ENCODE assay signal across 17 cellular contexts in genomic region chr1:206524739-206525364, GRCh38. TPM values are rescaled to one million over a fixed set of nuclear protein-coding genes. Genes with fewer than 3 reads are reported as not detected.
DNase-seq lines count a peak whose midpoint lies in the region; ATAC-seq, FAIRE-seq and TF ChIP-seq lines count a peak whose summit lies in the region.
"Had no signal": no experiment of that assay in that cellular context is flagged by ENCODE, and none has a peak within 500 bp of the region (broad histone marks: within the 10 kb centered on the region; RNA-seq: fewer than 3 reads in every experiment).

No MANE protein-coding gene starts in this region.

- H3K4me3 Mint-ChIP-seq in activated T-helper 1 cell treated with anti-CD3 and anti-CD28 coated beads, Interleukin-12 subunit alpha, Interleukin-12 subunit beta, Interleukin-2, Interleukin-4 antibody, amounts not matched to agents 30 ng/mL and 10 ng/mL and 1 ng/mL, durations not matched to agents 14 hours and 24 hours and 36 hours = no peak overlapping the region
- no peak overlapping the region for H3K4me3 Mint-ChIP-seq in memory B cell
- no peak overlapping the region for H3K4me3 Mint-ChIP-seq in Caco-2 (ENCODE audit: unreplicated experiment)
- H3K4me3 Mint-ChIP-seq: brain had no signal

- POLR2A ChIA-PET in HEK293 (lab: Yijun Ruan, JAX) (no interaction called here), HepG2 (lab: Yijun Ruan, JAX) (no interaction called here), Caco-2 (lab: Charles Lee) (no interaction called here)

- no peak overlapping the region for H2AFZ ChIP-seq in HepG2 (ENCODE audit: low read length)

- no TSS peak for BruUV-seq in HepG2 (replicated peaks; lab: Mats Ljungman, UMichigan)
- BruUV-seq in Caco-2 (replicated peaks; lab: Mats Ljungman, UMichigan) = no TSS peak

- no peak for TF ChIP-seq POLR2A in HepG2 (IDR thresholded peaks at IDR 0.05; ENCODE audit: insufficient read depth in 1 of 2, low read depth in 2 of 2, low read length in 2 of 2)

- no peak for FAIRE-seq in HepG2 (lab: Jason Lieb, UNC)

- TF ChIP-seq CTCF in HEK293 (tag by site-specific recombination; IDR thresholded peaks at IDR 0.05) (no peak), HepG2 (CRISPR knock-in tag; IDR thresholded peaks at IDR 0.05) (no peak), Caco-2 (IDR thresholded peaks at IDR 0.05; ENCODE audit: insufficient read depth in 1 of 2, low read depth in 1 of 2, low read length in 1 of 2, severe bottlenecking in 1 of 2, unreplicated experiment in 1 of 2) (no peak)

- no peak overlapping the region for H3K4me2 ChIP-seq in HepG2 (ENCODE audit: low read depth, low read length)

- H3K9me3 ChIP-seq in HEK293 (ENCODE audit: control insufficient read depth, insufficient read depth, low read depth, low read length) (no peaks in the 10 kb centered on the region), HepG2 (ENCODE audit: low read length) (no peaks in the 10 kb centered on the region), Caco-2 (no peaks in the 10 kb centered on the region)
- H3K9me3 ChIP-seq: BE2C, heart left ventricle, right lobe of liver, thoracic aorta had no signal

- no peak for TF ChIP-seq EP300 in HepG2 (IDR thresholded peaks at IDR 0.05; ENCODE audit: low read depth in 2 of 2, low read length in 2 of 2)
- TF ChIP-seq EP300 in HepG2 (CRISPR knock-in tag; IDR thresholded peaks at IDR 0.05; ENCODE audit: borderline replicate concordance) = no peak

- no peak overlapping the region for H3K27ac ChIP-seq in HEK293 (ENCODE audit: extremely low read depth, low read depth, low read length)
- H3K27ac ChIP-seq in HepG2 (ENCODE audit: extremely low read length, insufficient read depth, low read length) = no peak overlapping the region
- H3K27ac ChIP-seq: heart left ventricle, thoracic aorta, VCaP had no signal

- 31% methylated on average over 5 of the region's 5 CpGs for WGBS in HepG2 (ENCODE audit: low lambda C conversion rate)

- in situ Hi-C loops in HepG2 (cut with HindIII; ENCODE audit: extremely low pct_ligation_motif_present, low pct_unique_long_range_greater_than_20kb) = no loop called here

- CTCF ChIA-PET in HEK293 (lab: Yijun Ruan, JAX) = no interaction called here
- CTCF ChIA-PET in HepG2 (lab: Yijun Ruan, JAX; ENCODE audit: low intra/inter-chr PET ratio, low total read pairs) = no interaction called here
- CTCF ChIA-PET in Caco-2 (lab: Charles Lee) = interaction anchor here (0.5 kb wide), 1 partner anchor 30 kb away, joined by 3 read pairs; no protein-coding TSS in a partner anchor

- ATAC-seq in memory B cell (ENCODE audit: low read depth) = peak; percentile 44
- no peak for ATAC-seq in HepG2
- ATAC-seq in HG02588 (IDR thresholded peaks at IDR 0.05; ENCODE audit: unreplicated experiment) = no peak
- ATAC-seq: heart left ventricle had no signal

- H3K4me1 ChIP-seq in HEK293 (ENCODE audit: control insufficient read depth, insufficient read depth, low read length) (no peaks in the 10 kb centered on the region), HepG2 (ENCODE audit: insufficient read depth, low read length) (peaks cover 20% of the 10 kb centered on the region), Caco-2 (peaks cover 18% of the 10 kb centered on the region)
- H3K4me1 ChIP-seq: BE2C had no signal

- TF ChIP-seq RAD21 in HepG2 (CRISPR knock-in tag; IDR thresholded peaks at IDR 0.05) = no peak

- H3K9ac ChIP-seq in HepG2 (ENCODE audit: insufficient read depth, low read depth, low read length) = no peak overlapping the region

- DNase-seq in CD1c-positive myeloid dendritic cell (ENCODE audit: extremely low spot score) = peak; percentile 64
- DNase-seq in activated T-helper 1 cell treated with anti-CD3 and anti-CD28 coated beads, Interleukin-12 subunit alpha, Interleukin-12 subunit beta, Interleukin-2, Interleukin-4 antibody, amounts not matched to agents 30 ng/mL and 10 ng/mL and 1 ng/mL, durations not matched to agents 14 hours and 24 hours and 36 hours (ENCODE audit: low spot score) = no peak
- no peak for DNase-seq in memory B cell (ENCODE audit: low spot score in 2 of 2)
- no peak for DNase-seq in HepG2 (ENCODE audit: low spot score)
- DNase-seq in Caco-2 = no peak
- DNase-seq: BE2C, MM.1S, NCI-H2081, NCI-H69, occipital lobe, right lobe of liver had no signal

- no peaks in the 10 kb centered on the region for H3K27me3 ChIP-seq in HepG2 (ENCODE audit: control insufficient read depth in 1 of 2, insufficient read depth in 2 of 2, low read length in 2 of 2)
- H3K27me3 ChIP-seq in Caco-2 (replicated peaks; ENCODE audit: control insufficient read depth, insufficient read depth, low read length) = no peaks in the 10 kb centered on the region
- H3K27me3 ChIP-seq: heart left ventricle, right lobe of liver had no signal

- H3K4me1 Mint-ChIP-seq in activated T-helper 1 cell treated with anti-CD3 and anti-CD28 coated beads, Interleukin-12 subunit alpha, Interleukin-12 subunit beta, Interleukin-2, Interleukin-4 antibody, amounts not matched to agents 30 ng/mL and 10 ng/mL and 1 ng/mL, durations not matched to agents 14 hours and 24 hours and 36 hours (ENCODE audit: low read depth) = peaks cover 7% of the 10 kb centered on the region
- H3K4me1 Mint-ChIP-seq in memory B cell (no peaks in the 10 kb centered on the region), Caco-2 (ENCODE audit: low read depth, unreplicated experiment) (peaks cover 18% of the 10 kb centered on the region)

- no peaks in the 10 kb centered on the region for H4K20me1 ChIP-seq in HepG2 (ENCODE audit: insufficient read depth, low read length)

- no peaks in the 10 kb centered on the region for H3K9me3 Mint-ChIP-seq in activated T-helper 1 cell treated with anti-CD3 and anti-CD28 coated beads, Interleukin-12 subunit alpha, Interleukin-12 subunit beta, Interleukin-2, Interleukin-4 antibody, amounts not matched to agents 30 ng/mL and 10 ng/mL and 1 ng/mL, durations not matched to agents 14 hours and 24 hours and 36 hours
- H3K9me3 Mint-ChIP-seq in memory B cell = no peaks in the 10 kb centered on the region
- no peaks in the 10 kb centered on the region for H3K9me3 Mint-ChIP-seq in Caco-2 (ENCODE audit: unreplicated experiment)
- H3K9me3 Mint-ChIP-seq: brain had no signal

- no peak overlapping the region for H3K4me3 ChIP-seq in HEK293 (ENCODE audit: low read depth, low read length)
- H3K4me3 ChIP-seq in HepG2 (replicated peaks in 1 of 3; ENCODE audit: insufficient read depth in 1 of 3, low read depth in 2 of 3, low read length in 3 of 3) = no peak overlapping the region
- no peak overlapping the region for H3K4me3 ChIP-seq in Caco-2 (ENCODE audit: low read depth, low read length)
- H3K4me3 ChIP-seq: heart left ventricle, right lobe of liver, thoracic aorta had no signal

- H3K36me3 Mint-ChIP-seq in activated T-helper 1 cell treated with anti-CD3 and anti-CD28 coated beads, Interleukin-12 subunit alpha, Interleukin-12 subunit beta, Interleukin-2, Interleukin-4 antibody, amounts not matched to agents 30 ng/mL and 10 ng/mL and 1 ng/mL, durations not matched to agents 14 hours and 24 hours and 36 hours (ENCODE audit: low read depth) = no peaks in the 10 kb centered on the region
- H3K36me3 Mint-ChIP-seq in memory B cell = no peaks in the 10 kb centered on the region
- no peaks in the 10 kb centered on the region for H3K36me3 Mint-ChIP-seq in Caco-2 (ENCODE audit: insufficient read depth, unreplicated experiment)
- H3K36me3 Mint-ChIP-seq: brain had no signal

- no peaks in the 10 kb centered on the region for H3K79me2 ChIP-seq in HepG2 (ENCODE audit: insufficient read depth, low read length)

- intact Hi-C loops in activated T-helper 1 cell treated with anti-CD3 and anti-CD28 coated beads, Interleukin-12 subunit alpha, Interleukin-12 subunit beta, Interleukin-2, Interleukin-4 antibody, amounts not matched to agents 30 ng/mL and 10 ng/mL and 1 ng/mL, durations not matched to agents 14 hours and 24 hours and 36 hours (cut with micrococcal nuclease) = no loop called here
- intact Hi-C loops in HepG2 (cut with micrococcal nuclease; ENCODE audit: unreplicated experiment) = no loop called here
- intact Hi-C loops in Caco-2 (cut with micrococcal nuclease; ENCODE audit: unreplicated experiment) = no loop called here

- no peaks in the 10 kb centered on the region for H3K27me3 Mint-ChIP-seq in activated T-helper 1 cell treated with anti-CD3 and anti-CD28 coated beads, Interleukin-12 subunit alpha, Interleukin-12 subunit beta, Interleukin-2, Interleukin-4 antibody, amounts not matched to agents 30 ng/mL and 10 ng/mL and 1 ng/mL, durations not matched to agents 14 hours and 24 hours and 36 hours (ENCODE audit: insufficient read depth)
- H3K27me3 Mint-ChIP-seq in memory B cell (no peaks in the 10 kb centered on the region), Caco-2 (ENCODE audit: insufficient read depth, unreplicated experiment) (no peaks in the 10 kb centered on the region)

- H3K36me3 ChIP-seq in HEK293 (ENCODE audit: control insufficient read depth in 2 of 2, insufficient read depth in 1 of 2, low read length in 2 of 2) (no peaks in the 10 kb centered on the region), HepG2 (replicated peaks in 1 of 2; ENCODE audit: control insufficient read depth in 1 of 2, insufficient read depth in 2 of 2, low read length in 2 of 2) (no peaks in the 10 kb centered on the region), Caco-2 (ENCODE audit: control insufficient read depth, insufficient read depth, low read length) (no peaks in the 10 kb centered on the region)
- H3K36me3 ChIP-seq: BE2C, heart left ventricle, right lobe of liver, thoracic aorta had no signal

- H3K27ac Mint-ChIP-seq in activated T-helper 1 cell treated with anti-CD3 and anti-CD28 coated beads, Interleukin-12 subunit alpha, Interleukin-12 subunit beta, Interleukin-2, Interleukin-4 antibody, amounts not matched to agents 30 ng/mL and 10 ng/mL and 1 ng/mL, durations not matched to agents 14 hours and 24 hours and 36 hours = peak overlapping the region; percentile 24
- no peak overlapping the region for H3K27ac Mint-ChIP-seq in memory B cell
- no peak overlapping the region for H3K27ac Mint-ChIP-seq in Caco-2 (ENCODE audit: unreplicated experiment)
- H3K27ac Mint-ChIP-seq: brain had no signal

RNA-seq across cellular contexts. Expression of gene RASSF5, which starts 17.5 kb away (rescaled TPM):
- 220 and 221 TPM in 2 replicates for total RNA-seq in activated T-helper 1 cell treated with anti-CD3 and anti-CD28 coated beads, Interleukin-12 subunit alpha, Interleukin-12 subunit beta, Interleukin-2, Interleukin-4 antibody, amounts not matched to agents 30 ng/mL and 10 ng/mL and 1 ng/mL, durations not matched to agents 14 hours and 24 hours and 36 hours
- 0.18 and 0.49 TPM in 2 replicates for total RNA-seq in HepG2 (2016; rRNA removed; fragmentation: Illumina TruSeq; extraction: Trizol)
- 0.09 TPM in 1 of 2 replicates, not detected in the other for total RNA-seq in HepG2 (2016; cell fraction: cytosol; rRNA removed; fragmentation: Illumina TruSeq; extraction: Trizol; ENCODE audit: low read depth)
- 0.24 and 0.36 TPM in 2 replicates for total RNA-seq in HepG2 (2016; cell fraction: insoluble cytoplasmic fraction; rRNA removed; fragmentation: Illumina TruSeq; extraction: Trizol)
- 0.14 and 0.19 TPM in 2 replicates for total RNA-seq in HepG2 (2016; cell fraction: membrane; rRNA removed; fragmentation: Illumina TruSeq; extraction: Trizol)
- 0.22 and 0.47 TPM in 2 replicates for total RNA-seq in HepG2 (2016; cell fraction: nucleus; rRNA removed; fragmentation: Illumina TruSeq; extraction: Trizol)
- polyA plus RNA-seq in HepG2 (2011; rRNA removed) = 0.40 and 0.50 TPM in 2 replicates
- 0.27 and 0.47 TPM in 2 replicates for polyA plus RNA-seq in HepG2 (2011; cell fraction: cytosol; rRNA removed)
- 0.58 and 0.66 TPM in 2 replicates for polyA plus RNA-seq in HepG2 (2011; cell fraction: nucleus; rRNA removed)
- polyA plus RNA-seq in HepG2 (2012) = 0.76 and 2.1 TPM in 2 replicates
- 0.03 and 0.06 TPM in 2 replicates for polyA plus RNA-seq in HepG2 (2016; cell fraction: cytosol; fragmentation: Illumina TruSeq; extraction: Trizol; ENCODE audit: low read depth)
- polyA plus RNA-seq in HepG2 (2016; cell fraction: insoluble cytoplasmic fraction; fragmentation: Illumina TruSeq; extraction: Trizol; ENCODE audit: low read depth) = 0.21 and 0.29 TPM in 2 replicates
- 0.09 and 0.11 TPM in 2 replicates for polyA plus RNA-seq in HepG2 (2016; cell fraction: membrane; fragmentation: Illumina TruSeq; extraction: Trizol; ENCODE audit: low read depth)
- 0.43 and 0.48 TPM in 2 replicates for polyA plus RNA-seq in HepG2 (2016; cell fraction: nucleus; fragmentation: Illumina TruSeq; extraction: Trizol; ENCODE audit: insufficient read depth, low read depth)
- polyA minus RNA-seq in HepG2 (2011; rRNA and poly(A)+ RNA removed; ENCODE audit: low replicate concordance) = 0.30 and 18.0 TPM in 2 replicates
- polyA minus RNA-seq in HepG2 (2011; cell fraction: cytosol; rRNA and poly(A)+ RNA removed) = 0.49 and 1.3 TPM in 2 replicates
- 0.26 and 0.50 TPM in 2 replicates for polyA minus RNA-seq in HepG2 (2011; cell fraction: nucleus; rRNA and poly(A)+ RNA removed)
- 0.86 and 1.3 TPM in 2 replicates for total RNA-seq in Caco-2 (2022)

RNA-seq across cellular contexts. Expression of gene IKBKE, which starts 54.6 kb away (rescaled TPM):
- 59.8 and 64.9 TPM in 2 replicates for total RNA-seq in activated T-helper 1 cell treated with anti-CD3 and anti-CD28 coated beads, Interleukin-12 subunit alpha, Interleukin-12 subunit beta, Interleukin-2, Interleukin-4 antibody, amounts not matched to agents 30 ng/mL and 10 ng/mL and 1 ng/mL, durations not matched to agents 14 hours and 24 hours and 36 hours
- total RNA-seq in HepG2 (2016; rRNA removed; fragmentation: Illumina TruSeq; extraction: Trizol) (4.0 and 5.8 TPM in 2 replicates), Caco-2 (2022) (9.0 and 12.7 TPM in 2 replicates)
- total RNA-seq in HepG2 (2016; cell fraction: cytosol; rRNA removed; fragmentation: Illumina TruSeq; extraction: Trizol; ENCODE audit: low read depth) = 1.5 and 1.8 TPM in 2 replicates
- total RNA-seq in HepG2 (2016; cell fraction: insoluble cytoplasmic fraction; rRNA removed; fragmentation: Illumina TruSeq; extraction: Trizol) = 4.8 and 5.0 TPM in 2 replicates
- 3.2 and 5.3 TPM in 2 replicates for total RNA-seq in HepG2 (2016; cell fraction: membrane; rRNA removed; fragmentation: Illumina TruSeq; extraction: Trizol)
- total RNA-seq in HepG2 (2016; cell fraction: nucleus; rRNA removed; fragmentation: Illumina TruSeq; extraction: Trizol) = 4.7 and 6.1 TPM in 2 replicates
- polyA plus RNA-seq in HepG2 (2011; rRNA removed) = 3.7 and 4.5 TPM in 2 replicates
- 2.1 and 3.7 TPM in 2 replicates for polyA plus RNA-seq in HepG2 (2011; cell fraction: cytosol; rRNA removed)
- polyA plus RNA-seq in HepG2 (2011; cell fraction: nucleus; rRNA removed) = 11.0 and 15.9 TPM in 2 replicates
- polyA plus RNA-seq in HepG2 (2012) = 0.95 and 1.4 TPM in 2 replicates
- polyA plus RNA-seq in HepG2 (2016; cell fraction: cytosol; fragmentation: Illumina TruSeq; extraction: Trizol; ENCODE audit: low read depth) = 2.2 and 2.8 TPM in 2 replicates
- polyA plus RNA-seq in HepG2 (2016; cell fraction: insoluble cytoplasmic fraction; fragmentation: Illumina TruSeq; extraction: Trizol; ENCODE audit: low read depth) = 3.9 and 4.3 TPM in 2 replicates
- 1.9 and 2.6 TPM in 2 replicates for polyA plus RNA-seq in HepG2 (2016; cell fraction: membrane; fragmentation: Illumina TruSeq; extraction: Trizol; ENCODE audit: low read depth)
- polyA plus RNA-seq in HepG2 (2016; cell fraction: nucleus; fragmentation: Illumina TruSeq; extraction: Trizol; ENCODE audit: insufficient read depth, low read depth) = 7.2 and 7.3 TPM in 2 replicates
- polyA minus RNA-seq in HepG2 (2011; rRNA and poly(A)+ RNA removed; ENCODE audit: low replicate concordance) = 8.9 and 22.1 TPM in 2 replicates
- 1.3 and 2.0 TPM in 2 replicates for polyA minus RNA-seq in HepG2 (2011; cell fraction: cytosol; rRNA and poly(A)+ RNA removed)
- 7.3 and 8.9 TPM in 2 replicates for polyA minus RNA-seq in HepG2 (2011; cell fraction: nucleus; rRNA and poly(A)+ RNA removed)

Comparison
In these comparisons a context has a peak if more than half of its experiments do, and no peak if none do; other contexts are left out.
1. RNA of gene RASSF5, which starts 17.5 kb away (total RNA-seq): 220 to 221 TPM in activated T-helper 1 cell treated with anti-CD3 and anti-CD28 coated beads, Interleukin-12 subunit alpha, Interleukin-12 subunit beta, Interleukin-2, Interleukin-4 antibody, amounts not matched to agents 30 ng/mL and 10 ng/mL and 1 ng/mL, durations not matched to agents 14 hours and 24 hours and 36 hours; 0.86 to 1.3 TPM in Caco-2 and 0.09 to 0.49 TPM in HepG2; every median in the first group is over 10 times any median in the second.